Comparison of ENCODE assay signal across 1 cellular context in the genomic region with DNA sequence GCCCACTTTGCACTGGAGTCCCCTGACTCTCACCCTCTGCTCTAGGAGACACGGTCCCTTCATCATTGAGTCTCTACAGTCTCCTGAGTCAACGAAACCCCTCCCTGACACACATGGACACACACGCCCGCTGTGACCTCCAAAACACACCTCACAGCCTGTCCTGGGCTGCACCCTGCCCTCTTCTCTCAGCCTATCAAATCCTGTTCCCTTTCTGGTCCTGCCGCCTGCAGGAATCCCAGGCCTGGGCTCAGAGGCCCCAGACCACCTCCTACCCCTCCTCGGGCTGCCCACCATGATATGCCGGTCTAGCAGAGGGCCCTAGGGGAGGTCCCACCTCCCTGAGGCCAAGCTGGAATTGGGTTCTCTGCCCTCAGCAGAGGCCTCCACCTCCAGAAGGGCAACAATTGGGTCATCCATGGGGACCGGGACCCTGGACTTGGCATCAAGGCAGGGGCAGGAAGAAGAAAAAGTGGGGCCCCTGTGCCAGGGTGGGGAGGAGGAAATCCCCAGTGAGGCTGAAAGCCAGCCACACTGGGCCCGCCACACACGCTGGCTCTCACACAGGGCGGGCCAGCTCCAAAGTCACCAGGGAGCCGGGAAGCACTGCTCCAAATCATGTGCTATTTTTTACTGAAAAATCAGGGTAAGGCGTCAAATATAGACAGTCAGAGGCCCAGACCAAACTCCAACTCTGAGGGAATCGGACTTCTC.
TF ChIP-seq lines count a peak whose summit lies in the region.

No MANE protein-coding gene starts in this region.

TF ChIP-seq in neural cell, 6 proteins besides CTCF, POLR2A, EP300 and RAD21 (continued from another document):
- TF ChIP-seq, protein P1, sequence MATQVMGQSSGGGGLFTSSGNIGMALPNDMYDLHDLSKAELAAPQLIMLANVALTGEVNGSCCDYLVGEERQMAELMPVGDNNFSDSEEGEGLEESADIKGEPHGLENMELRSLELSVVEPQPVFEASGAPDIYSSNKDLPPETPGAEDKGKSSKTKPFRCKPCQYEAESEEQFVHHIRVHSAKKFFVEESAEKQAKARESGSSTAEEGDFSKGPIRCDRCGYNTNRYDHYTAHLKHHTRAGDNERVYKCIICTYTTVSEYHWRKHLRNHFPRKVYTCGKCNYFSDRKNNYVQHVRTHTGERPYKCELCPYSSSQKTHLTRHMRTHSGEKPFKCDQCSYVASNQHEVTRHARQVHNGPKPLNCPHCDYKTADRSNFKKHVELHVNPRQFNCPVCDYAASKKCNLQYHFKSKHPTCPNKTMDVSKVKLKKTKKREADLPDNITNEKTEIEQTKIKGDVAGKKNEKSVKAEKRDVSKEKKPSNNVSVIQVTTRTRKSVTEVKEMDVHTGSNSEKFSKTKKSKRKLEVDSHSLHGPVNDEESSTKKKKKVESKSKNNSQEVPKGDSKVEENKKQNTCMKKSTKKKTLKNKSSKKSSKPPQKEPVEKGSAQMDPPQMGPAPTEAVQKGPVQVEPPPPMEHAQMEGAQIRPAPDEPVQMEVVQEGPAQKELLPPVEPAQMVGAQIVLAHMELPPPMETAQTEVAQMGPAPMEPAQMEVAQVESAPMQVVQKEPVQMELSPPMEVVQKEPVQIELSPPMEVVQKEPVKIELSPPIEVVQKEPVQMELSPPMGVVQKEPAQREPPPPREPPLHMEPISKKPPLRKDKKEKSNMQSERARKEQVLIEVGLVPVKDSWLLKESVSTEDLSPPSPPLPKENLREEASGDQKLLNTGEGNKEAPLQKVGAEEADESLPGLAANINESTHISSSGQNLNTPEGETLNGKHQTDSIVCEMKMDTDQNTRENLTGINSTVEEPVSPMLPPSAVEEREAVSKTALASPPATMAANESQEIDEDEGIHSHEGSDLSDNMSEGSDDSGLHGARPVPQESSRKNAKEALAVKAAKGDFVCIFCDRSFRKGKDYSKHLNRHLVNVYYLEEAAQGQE (IDR thresholded peaks at IDR 0.05; ENCODE audit: borderline replicate concordance): no peak
- no peak for TF ChIP-seq TAF1 (IDR thresholded peaks at IDR 0.05; ENCODE audit: low read depth)
- TF ChIP-seq SMC3 (conservative IDR thresholded peaks at IDR 0.05; ENCODE audit: poor library complexity): no peak
